9 cellular contexts compared by ENCODE assay signal in the genomic region with DNA sequence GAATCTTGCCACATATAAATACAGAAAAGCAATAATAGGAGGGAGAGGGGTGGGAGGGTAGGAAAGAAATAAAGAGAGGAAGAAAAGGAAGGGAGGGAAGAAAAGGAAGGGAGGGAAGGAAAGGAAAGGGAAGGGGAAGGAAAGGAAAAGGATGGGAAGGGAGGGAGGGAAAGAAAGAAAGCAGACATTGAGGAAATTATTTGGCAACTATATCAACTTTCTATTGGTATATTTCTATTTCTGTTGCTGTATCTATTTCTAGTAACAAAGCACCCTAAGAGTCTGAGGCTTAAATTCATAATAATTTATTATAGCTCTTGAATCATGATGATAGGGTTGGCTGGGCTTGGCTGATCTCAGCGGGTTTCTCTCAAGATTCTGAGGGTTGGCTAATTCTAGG.
"Had no signal": no experiment of that assay in that cellular context is flagged by ENCODE, and none has a peak within 500 bp of the region (broad histone marks: within the 10 kb centered on the region; RNA-seq: fewer than 3 reads in every experiment).

No MANE protein-coding gene starts in this region.

- ATAC-seq: HCT116 had no signal

- H3K4me1 Mint-ChIP-seq: IgD-negative memory B cell had no signal

- H3K27ac ChIP-seq: GM23248 had no signal

- H3K4me3 Mint-ChIP-seq: HFFc6, IgD-negative memory B cell had no signal

- H3K4me1 ChIP-seq: HAP-1 had no signal

- FAIRE-seq: H1, HTR-8/SVneo had no signal

- H3K27me3 Mint-ChIP-seq: IgD-negative memory B cell had no signal

- H3K27ac Mint-ChIP-seq: HFFc6, IgD-negative memory B cell had no signal

- H3K4me3 ChIP-seq: GM23248, HAP-1 had no signal

- H3K36me3 ChIP-seq: HAP-1 had no signal

- H3K9me3 ChIP-seq: HAP-1 had no signal

- DNase-seq: GM23248, H7, HFFc6, KG1 had no signal

- H3K9ac ChIP-seq: GM23248 had no signal

- H3K36me3 Mint-ChIP-seq: IgD-negative memory B cell had no signal

- H2AFZ ChIP-seq: GM23248 had no signal

- H3K9me3 Mint-ChIP-seq: HFFc6 had no signal
